Comparison of ENCODE assay signal across 19 cellular contexts in genomic region chr9:3957296-3957695, GRCh38.
DNase-seq lines count a peak whose midpoint lies in the region; ATAC-seq and TF ChIP-seq lines count a peak whose summit lies in the region.
"Had no signal": no experiment of that assay in that cellular context is flagged by ENCODE, and none has a peak within 500 bp of the region (broad histone marks: within the 10 kb centered on the region; RNA-seq: fewer than 3 reads in every experiment).

No MANE protein-coding gene starts in this region.

- in situ Hi-C loops in transverse colon (cut with MboI; ENCODE audit: low pct_ligation_motif_present in 1 of 4, low pct_unique_long_range_greater_than_20kb in 1 of 4, low sequenced_read_pairs in 3 of 4) = no loop called here

- no peak overlapping the region for H2AFZ ChIP-seq in Karpas-422 (ENCODE audit: low read length)

- DNase-seq in Karpas-422 (peak; percentile 49), progenitor cell of endocrine pancreas (ENCODE audit: low spot score, unreplicated experiment) (no peak), transverse colon (no peak)
- no peak for DNase-seq in CD4-positive, alpha-beta T cell
- DNase-seq: 8988T, GDM1, KG1, NCI-H1417, NCI-H1694 treated with DMSO at 0.1 percent for 48 hours, NCI-H2107, NCI-H446 treated with DMSO at 0.1 percent for 48 hours, SHP77 treated with DMSO at 0.1 percent for 48 hours, SW 1271 had no signal

- TF ChIP-seq CTCF in progenitor cell of endocrine pancreas (IDR thresholded peaks at IDR 0.05; ENCODE audit: unreplicated experiment) = no peak
- TF ChIP-seq CTCF in CD4-positive, alpha-beta T cell (IDR thresholded peaks at IDR 0.05) = no peak
- TF ChIP-seq CTCF in transverse colon (IDR thresholded peaks at IDR 0.05) = no peak

- WGBS in transverse colon (ENCODE audit: low coverage in 1 of 2), 2 donors = 73 to 88% methylated on average over 3 to 4 of the region's 4 CpGs

- TF ChIP-seq POLR2A in transverse colon (IDR thresholded peaks at IDR 0.05) = no peak

- H3K36me3 Mint-ChIP-seq in progenitor cell of endocrine pancreas (ENCODE audit: insufficient read depth) = peaks cover 3% of the 10 kb centered on the region
- no peaks in the 10 kb centered on the region for H3K36me3 Mint-ChIP-seq in CD4-positive, alpha-beta T cell (ENCODE audit: low read depth)

- no peaks in the 10 kb centered on the region for H3K79me2 ChIP-seq in Karpas-422 (ENCODE audit: low read length)

- peaks cover 56% of the 10 kb centered on the region for H3K4me1 ChIP-seq in BLaER1
- H3K4me1 ChIP-seq in Karpas-422 (ENCODE audit: low read length) = peaks cover 6% of the 10 kb centered on the region; the same call in 1 of the 2 replicates
- peaks cover 0 to 2% (median 0%) of the 10 kb centered on the region in 4 donors for H3K4me1 ChIP-seq in transverse colon

- no peaks in the 10 kb centered on the region for H3K27me3 ChIP-seq in BLaER1
- no peaks in the 10 kb centered on the region for H3K27me3 ChIP-seq in Karpas-422 (ENCODE audit: low read length)
- no peaks in the 10 kb centered on the region for H3K27me3 ChIP-seq in CD4-positive, alpha-beta T cell (ENCODE audit: control insufficient read depth, insufficient read depth, low read length)
- H3K27me3 ChIP-seq in transverse colon = no peaks in the 10 kb centered on the region

- H4K20me1 ChIP-seq in BLaER1 (no peaks in the 10 kb centered on the region), Karpas-422 (ENCODE audit: insufficient read depth, low read depth, low read length) (no peaks in the 10 kb centered on the region)

- POLR2A ChIA-PET in CD4-positive, alpha-beta T cell (lab: Charles Lee) = no interaction called here

- H3K4me1 Mint-ChIP-seq in progenitor cell of endocrine pancreas (ENCODE audit: low read depth) = peaks cover 7% of the 10 kb centered on the region
- no peaks in the 10 kb centered on the region for H3K4me1 Mint-ChIP-seq in CD4-positive, alpha-beta T cell (ENCODE audit: low read depth)

- H3K27ac Mint-ChIP-seq in progenitor cell of endocrine pancreas = peak overlapping the region; percentile 8
- H3K27ac Mint-ChIP-seq in CD4-positive, alpha-beta T cell = no peak overlapping the region

- H3K9me2 ChIP-seq in Karpas-422 (replicated peaks; ENCODE audit: insufficient read depth, low read length) = no peaks in the 10 kb centered on the region

- H3K27ac ChIP-seq in BLaER1 (peak overlapping the region; percentile 60), Karpas-422 (ENCODE audit: low read length) (no peak overlapping the region), cingulate gyrus (ENCODE audit: low read depth, low read length) (peak overlapping the region; percentile 34), transverse colon (no peak overlapping the region)
- H3K27ac ChIP-seq in CD4-positive, alpha-beta T cell (ENCODE audit: low read depth, low read length) = no peak overlapping the region
- H3K27ac ChIP-seq: C4-2B, RWPE1, SK-N-MC had no signal

- CTCF ChIA-PET in CD4-positive, alpha-beta T cell (lab: Charles Lee) = no interaction called here

- H3K36me3 ChIP-seq in BLaER1 = peaks cover 4% of the 10 kb centered on the region; the same call in 1 of the 2 replicates
- H3K36me3 ChIP-seq in Karpas-422 (ENCODE audit: insufficient read depth, low read length) = no peaks in the 10 kb centered on the region
- no peaks in the 10 kb centered on the region for H3K36me3 ChIP-seq in transverse colon

- H3K9me3 ChIP-seq in BLaER1 = no peaks in the 10 kb centered on the region
- H3K9me3 ChIP-seq in Karpas-422 (ENCODE audit: low read length) = no peaks in the 10 kb centered on the region
- H3K9me3 ChIP-seq in CD4-positive, alpha-beta T cell (ENCODE audit: control insufficient read depth, low read length) = no peaks in the 10 kb centered on the region
- no peaks in the 10 kb centered on the region for H3K9me3 ChIP-seq in transverse colon

- no peak overlapping the region for H3K4me3 ChIP-seq in BLaER1
- no peak overlapping the region for H3K4me3 ChIP-seq in Karpas-422 (ENCODE audit: low read length)
- no peak overlapping the region for H3K4me3 ChIP-seq in transverse colon
- H3K4me3 ChIP-seq: SK-N-MC had no signal

- no peak for TF ChIP-seq EP300 in transverse colon (IDR thresholded peaks at IDR 0.05; ENCODE audit: low read depth)

- intact Hi-C loops in CD4-positive, alpha-beta T cell (cut with DNase I, micrococcal nuclease) = loop anchor here in 1 of 2 experiments (10.0 kb wide), 1 partner anchor 58 kb away; no protein-coding TSS in a partner anchor
- intact Hi-C loops in transverse colon (cut with DNase I; ENCODE audit: low total_unique reads) = no loop called here

- H3K4me2 ChIP-seq in BLaER1 (peak overlapping the region; percentile 38; the same call in 1 of the 2 replicates), Karpas-422 (ENCODE audit: low read depth, low read length, poor library complexity, severe bottlenecking) (no peak overlapping the region)

- no peak for ATAC-seq in CD4-positive, alpha-beta T cell (ENCODE audit: poor library complexity)
- no peak for ATAC-seq in GM18873 (IDR thresholded peaks at IDR 0.05; ENCODE audit: low FRiP score, unreplicated experiment)

- H3K27me3 Mint-ChIP-seq in progenitor cell of endocrine pancreas = no peaks in the 10 kb centered on the region
- no peaks in the 10 kb centered on the region for H3K27me3 Mint-ChIP-seq in CD4-positive, alpha-beta T cell

- H3K9me3 Mint-ChIP-seq in progenitor cell of endocrine pancreas (ENCODE audit: low read depth) = peaks cover 2% of the 10 kb centered on the region
- H3K9me3 Mint-ChIP-seq in CD4-positive, alpha-beta T cell = no peaks in the 10 kb centered on the region

- H3K4me3 Mint-ChIP-seq in progenitor cell of endocrine pancreas (ENCODE audit: low read depth) = no peak overlapping the region
- H3K4me3 Mint-ChIP-seq in CD4-positive, alpha-beta T cell = no peak overlapping the region

- H3K9ac ChIP-seq in BLaER1 = no peak overlapping the region
- H3K9ac ChIP-seq in Karpas-422 (ENCODE audit: low read length) = no peak overlapping the region

Comparison
In these comparisons a context has a peak if more than half of its experiments do, and no peak if none do; other contexts are left out.
1. H3K27ac ChIP-seq: peak in BLaER1 (single experiment) and cingulate gyrus (single experiment); none in Karpas-422 (single experiment), CD4-positive, alpha-beta T cell (single experiment) and transverse colon (0 of 4).